In the genomic region with DNA sequence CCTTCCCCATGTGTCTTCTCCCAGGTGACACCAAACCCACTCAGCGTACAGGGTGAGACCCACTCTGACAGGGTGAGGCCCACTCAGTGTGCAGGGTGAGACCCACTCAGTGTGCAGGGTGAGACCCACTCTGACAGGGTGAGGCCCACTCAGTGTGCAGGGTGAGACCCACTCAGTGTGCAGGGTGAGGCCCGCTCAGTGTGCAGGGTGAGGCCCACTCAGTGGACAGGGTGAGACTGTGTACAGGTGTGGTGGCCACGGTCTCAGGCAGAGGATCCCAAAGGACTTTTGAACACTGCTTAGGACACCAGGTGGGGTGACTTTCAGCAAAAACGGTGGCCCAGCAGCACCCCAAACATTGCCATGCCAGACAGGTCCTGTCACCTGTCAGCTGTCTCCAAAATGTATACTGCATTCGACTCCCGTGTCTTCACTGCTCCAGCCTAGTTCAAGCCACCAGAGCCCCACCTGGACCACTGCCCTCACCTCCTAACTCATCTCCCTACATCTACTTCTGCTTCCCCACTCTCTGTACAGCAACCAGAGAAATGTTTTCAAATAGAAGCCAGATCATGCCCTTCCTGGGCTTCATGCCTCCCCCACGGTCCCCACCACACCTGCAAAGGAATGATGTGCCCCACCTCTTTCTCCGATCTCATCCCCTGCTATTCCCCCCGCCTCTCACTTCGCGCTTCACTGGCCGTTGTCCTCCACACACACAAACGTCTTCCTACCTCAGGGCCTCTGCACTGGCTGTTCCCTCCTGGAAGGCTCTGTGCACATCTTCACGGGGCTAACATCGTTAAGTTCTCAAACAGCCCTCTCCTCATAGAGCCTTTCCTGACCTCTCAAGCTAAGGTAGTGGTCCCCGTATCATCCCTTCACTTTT, we compare ENCODE assay signal across 17 cellular contexts. TPM values are rescaled to one million over a fixed set of nuclear protein-coding genes. Genes with fewer than 3 reads are reported as not detected.
DNase-seq lines count a peak whose midpoint lies in the region; ATAC-seq, FAIRE-seq and TF ChIP-seq lines count a peak whose summit lies in the region.
"Had no signal": no experiment of that assay in that cellular context is flagged by ENCODE, and none has a peak within 500 bp of the region (broad histone marks: within the 10 kb centered on the region; RNA-seq: fewer than 3 reads in every experiment).

No MANE protein-coding gene starts in this region.

- H3K4me1 ChIP-seq in BE2C, result peaks cover 13% of the 10 kb centered on the region
- H3K4me1 ChIP-seq in esophagus squamous epithelium, result peaks cover 27 to 66% (median 36%) of the 10 kb centered on the region in 3 donors
- peaks cover 9% of the 10 kb centered on the region for H3K4me1 ChIP-seq in osteoblast (ENCODE audit: insufficient read depth, low read length)
- H3K4me1 ChIP-seq in gastrocnemius medialis, result no peaks in the 10 kb centered on the region

- H3K27me3 ChIP-seq in BE2C (no peaks in the 10 kb centered on the region), esophagus squamous epithelium (no peaks in the 10 kb centered on the region), osteoblast (ENCODE audit: insufficient read depth, low read length) (peaks cover 8% of the 10 kb centered on the region), gastrocnemius medialis (peaks cover 0 to 3% (median 0%) of the 10 kb centered on the region in 3 donors)
- H3K27me3 ChIP-seq: dorsolateral prefrontal cortex, ovary had no signal

- H3K9me3 ChIP-seq in BE2C, result no peaks in the 10 kb centered on the region
- H3K9me3 ChIP-seq in esophagus squamous epithelium, result no peaks in the 10 kb centered on the region
- no peaks in the 10 kb centered on the region for H3K9me3 ChIP-seq in osteoblast (ENCODE audit: low read depth, low read length)
- no peaks in the 10 kb centered on the region for H3K9me3 ChIP-seq in gastrocnemius medialis
- H3K9me3 ChIP-seq: ovary had no signal

- no peak for ATAC-seq in gastrocnemius medialis

- in situ Hi-C loops in gastrocnemius medialis (cut with MboI; ENCODE audit: low sequenced_read_pairs in 4 of 4), result loop anchor here in 1 of 4 donors (10.0 kb wide), 1 partner anchor 60 kb away; no protein-coding TSS in a partner anchor

- no peak for DNase-seq in BE2C
- no peak for DNase-seq in HTR-8/SVneo (ENCODE audit: insufficient read length, low spot score)
- DNase-seq in esophagus squamous epithelium (lab: John Stamatoyannopoulos, UW), result no peak
- DNase-seq in osteoblast (ENCODE audit: insufficient read length, low spot score, missing footprints), result peak; percentile 66
- no peak for DNase-seq in kidney tubule cell (ENCODE audit: low spot score)
- DNase-seq in HuH-7 (ENCODE audit: low spot score), result no peak
- no peak for DNase-seq in gastrocnemius medialis
- DNase-seq in GF-D8 (lab: John Stamatoyannopoulos, UW), result no peak
- DNase-seq: amniotic stem cell; CD4-positive, CD25-positive, alpha-beta regulatory T cell; foreskin melanocyte; stimulated activated CD4-positive, alpha-beta T cell treated with anti-CD3 and anti-CD28 coated beads, Interleukin-1b, Interleukin-23, amount 100 ng/mL, for 48 hours; stimulated activated naive CD4-positive, alpha-beta T cell had no signal

- H3K4me2 ChIP-seq in osteoblast (ENCODE audit: insufficient read depth, low read length), result peak overlapping the region; percentile 41

- intact Hi-C loops in esophagus squamous epithelium (cut with DNase I), result loop anchor here (5.0 kb wide), 1 partner anchor 48 kb away; no protein-coding TSS in a partner anchor
- intact Hi-C loops in gastrocnemius medialis (cut with DNase I; ENCODE audit: low total_unique reads), result no loop called here

- no peak overlapping the region for H2AFZ ChIP-seq in osteoblast (ENCODE audit: low read length)

- TF ChIP-seq POLR2A in esophagus squamous epithelium (IDR thresholded peaks at IDR 0.05) (no peak), gastrocnemius medialis (IDR thresholded peaks at IDR 0.05) (no peak)

- H4K20me1 ChIP-seq in osteoblast (ENCODE audit: insufficient read depth, low read length), result peaks cover 4% of the 10 kb centered on the region

- FAIRE-seq in HTR-8/SVneo (lab: Jason Lieb, UNC), result peak; percentile 55
- FAIRE-seq: RCC 7860 had no signal

- H3K4me3 ChIP-seq in BE2C (ENCODE audit: low read depth, low read length) (peak overlapping the region; percentile 20), esophagus squamous epithelium (peak overlapping the region; percentile 16 to 43 (median 31)), osteoblast (ENCODE audit: insufficient read depth, low read length) (no peak overlapping the region), gastrocnemius medialis (no peak overlapping the region)
- H3K4me3 ChIP-seq: ovary had no signal

- H3K36me3 ChIP-seq in BE2C (no peaks in the 10 kb centered on the region), esophagus squamous epithelium (no peaks in the 10 kb centered on the region), osteoblast (ENCODE audit: insufficient read depth, low read length) (no peaks in the 10 kb centered on the region), gastrocnemius medialis (no peaks in the 10 kb centered on the region)
- H3K36me3 ChIP-seq: ovary had no signal

- no peak for TF ChIP-seq CTCF in BE2C (IDR thresholded peaks at IDR 0.05; ENCODE audit: low read depth, low read length)
- no peak for TF ChIP-seq CTCF in esophagus squamous epithelium (IDR thresholded peaks at IDR 0.05)
- TF ChIP-seq CTCF in osteoblast (IDR thresholded peaks at IDR 0.05; ENCODE audit: extremely low read depth, low read depth, low read length), result no peak
- TF ChIP-seq CTCF in gastrocnemius medialis (IDR thresholded peaks at IDR 0.05 in 4 of 5, conservative IDR thresholded peaks at IDR 0.05 in 1 of 5), result no peak

- 37 to 54% methylated on average over 15 of the region's 16 CpGs for WGBS in esophagus squamous epithelium, 2 donors

- no peaks in the 10 kb centered on the region for H3K79me2 ChIP-seq in osteoblast (ENCODE audit: insufficient read depth, low read length)

- H3K27ac ChIP-seq in esophagus squamous epithelium, result peak overlapping the region; percentile 74 to 97 (median 86)
- no peak overlapping the region for H3K27ac ChIP-seq in osteoblast (ENCODE audit: low read depth, low read length)
- H3K27ac ChIP-seq in gastrocnemius medialis, result no peak overlapping the region
- H3K27ac ChIP-seq: HL-60, ovary had no signal

RNA-seq across cellular contexts. Expression of gene ACBD3, which starts 52.1 kb away (rescaled TPM):
- polyA plus RNA-seq in BE2C (2012; ENCODE audit: insufficient read depth, insufficient read length, low read depth), result 67.4 TPM
- total RNA-seq in esophagus squamous epithelium (10 to 100 TPM; 37.0 to 64.7 (median 52.1) TPM), osteoblast (76.9 and 80.3 TPM in 2 replicates), gastrocnemius medialis (10 to 100 TPM; 31.1 to 43.9 (median 36.6) TPM)

Comparison
In these comparisons a context has a peak if more than half of its experiments do, and no peak if none do; other contexts are left out.
1. H3K4me3 ChIP-seq: peak in BE2C (single experiment) and esophagus squamous epithelium (4 of 4); none in osteoblast (single experiment) and gastrocnemius medialis (0 of 4).
2. H3K27ac ChIP-seq: peak in esophagus squamous epithelium (4 of 4); none in osteoblast (single experiment) and gastrocnemius medialis (0 of 4).